8 cellular contexts compared by ENCODE assay signal in genomic region chr13:20191902-20192469, GRCh38. TPM values are rescaled to one million over a fixed set of nuclear protein-coding genes. Genes with fewer than 3 reads are reported as not detected.
A peak's percentile ranks its signal among the peaks of the same experiment; 100 is the strongest.
DNase-seq lines count a peak whose midpoint lies in the region; ATAC-seq and TF ChIP-seq lines count a peak whose summit lies in the region.

No MANE protein-coding gene starts in this region.

- no peak for ATAC-seq in HG03108 (IDR thresholded peaks at IDR 0.05; ENCODE audit: unreplicated experiment)

- H3K4me3 ChIP-seq in GM06990 (replicated peaks; ENCODE audit: low read depth, low read length): peak overlapping the region; percentile 60
- peak overlapping the region; percentile 45 for H3K4me3 ChIP-seq in choroid plexus epithelial cell (ENCODE audit: low read depth, low read length)
- H3K4me3 ChIP-seq in mesenchymal stem cell (ENCODE audit: insufficient read depth in 1 of 2, low read depth in 1 of 2, low read length in 2 of 2): peak overlapping the region; percentile 64 to 79
- no peak overlapping the region for H3K4me3 ChIP-seq in Karpas-422 (ENCODE audit: low read length)

- H4K91ac ChIP-seq in mesenchymal stem cell (ENCODE audit: low read length): no peak overlapping the region

- peaks cover 28% of the 10 kb centered on the region for H3K4me1 ChIP-seq in mesenchymal stem cell (ENCODE audit: control insufficient read depth, insufficient read depth, low read depth, low read length)
- H3K4me1 ChIP-seq in Karpas-422 (ENCODE audit: low read length): peaks cover 39% of the 10 kb centered on the region

- no peak overlapping the region for H3K27ac Mint-ChIP-seq in type B pancreatic cell

- H3K79me1 ChIP-seq in mesenchymal stem cell (replicated peaks; ENCODE audit: low read length, poor library complexity, severe bottlenecking): no peaks in the 10 kb centered on the region

- H2BK5ac ChIP-seq in mesenchymal stem cell (ENCODE audit: low read depth, low read length, poor library complexity, severe bottlenecking): no peak overlapping the region

- H2BK15ac ChIP-seq in mesenchymal stem cell (ENCODE audit: low read depth, poor library complexity, severe bottlenecking): no peak overlapping the region

- no peaks in the 10 kb centered on the region for H3K79me2 ChIP-seq in Karpas-422 (ENCODE audit: low read length)

- H2AK5ac ChIP-seq in mesenchymal stem cell (ENCODE audit: low read length, severe bottlenecking): no peak overlapping the region

- no peak overlapping the region for H3K18ac ChIP-seq in mesenchymal stem cell (ENCODE audit: low read depth in 1 of 2, low read length in 2 of 2)

- no peak overlapping the region for H2BK12ac ChIP-seq in mesenchymal stem cell (ENCODE audit: low read length in 2 of 2)

- no peaks in the 10 kb centered on the region for H3K9me3 Mint-ChIP-seq in type B pancreatic cell

- H4K20me1 ChIP-seq in Karpas-422 (ENCODE audit: insufficient read depth, low read depth, low read length): no peaks in the 10 kb centered on the region

- H3K9ac ChIP-seq in mesenchymal stem cell (ENCODE audit: low read length) (peak overlapping the region; percentile 61), Karpas-422 (ENCODE audit: low read length) (no peak overlapping the region)

- H3K4me3 Mint-ChIP-seq in type B pancreatic cell: peak overlapping the region; percentile 86

- H3K27me3 ChIP-seq in GM06990 (replicated peaks; ENCODE audit: control insufficient read depth, insufficient read depth, low read length) (no peaks in the 10 kb centered on the region), mesenchymal stem cell (ENCODE audit: control insufficient read depth in 1 of 2, insufficient read depth in 1 of 2, low read length in 2 of 2) (peaks cover 31 to 32% of the 10 kb centered on the region in 2 experiments), Karpas-422 (ENCODE audit: low read length) (no peaks in the 10 kb centered on the region)

- WGBS in mesenchymal stem cell: 16% methylated on average over 36 of the region's 36 CpGs

- H3K4me1 Mint-ChIP-seq in type B pancreatic cell (ENCODE audit: unreplicated experiment): peaks cover 9% of the 10 kb centered on the region

- no peaks in the 10 kb centered on the region for H3K36me3 ChIP-seq in GM06990 (ENCODE audit: control insufficient read depth, insufficient read depth, low read length)
- peaks cover 0 to 5% of the 10 kb centered on the region in 2 experiments for H3K36me3 ChIP-seq in mesenchymal stem cell (ENCODE audit: control insufficient read depth in 1 of 2, insufficient read depth in 2 of 2, low read depth in 1 of 2, low read length in 2 of 2)
- no peaks in the 10 kb centered on the region for H3K36me3 ChIP-seq in Karpas-422 (ENCODE audit: insufficient read depth, low read length)

- H3K4ac ChIP-seq in mesenchymal stem cell (ENCODE audit: low read depth in 1 of 2, low read length in 2 of 2): no peak overlapping the region

- TF ChIP-seq CTCF in GM06990 (IDR thresholded peaks at IDR 0.05; ENCODE audit: insufficient read depth, low read length, poor library complexity, severe bottlenecking): peak; percentile 7
- TF ChIP-seq CTCF in choroid plexus epithelial cell (conservative IDR thresholded peaks at IDR 0.05; ENCODE audit: low read depth, low read length): no peak
- TF ChIP-seq CTCF in type B pancreatic cell (conservative IDR thresholded peaks at IDR 0.05): no peak

- DNase-seq in GM06990 (ENCODE audit: extremely low read depth, insufficient read length): no peak
- DNase-seq in NOMO-1 (lab: John Stamatoyannopoulos, UW; ENCODE audit: unreplicated experiment in 2 of 2): peak; percentile 45 to 58
- peak; percentile 31 for DNase-seq in choroid plexus epithelial cell (ENCODE audit: low read depth)
- peak; percentile 24 for DNase-seq in mesenchymal stem cell
- no peak for DNase-seq in type B pancreatic cell (ENCODE audit: extremely low spot score, unreplicated experiment)
- no peak for DNase-seq in Karpas-422
- no peak for DNase-seq in NCI-H1105 treated with DMSO at 0.1 percent for 48 hours (lab: John Stamatoyannopoulos, UW)

- peaks cover 5% of the 10 kb centered on the region for H3K36me3 Mint-ChIP-seq in type B pancreatic cell

- peaks cover 80% of the 10 kb centered on the region for H3K27me3 Mint-ChIP-seq in type B pancreatic cell

- H4K8ac ChIP-seq in mesenchymal stem cell (ENCODE audit: low read length): no peak overlapping the region

- no peaks in the 10 kb centered on the region for H3K9me2 ChIP-seq in Karpas-422 (replicated peaks; ENCODE audit: insufficient read depth, low read length)

- H3K23ac ChIP-seq in mesenchymal stem cell (ENCODE audit: low read length in 2 of 2): peak overlapping the region in 1 of 2 experiments; percentile 63

- peak overlapping the region; percentile 96 for H3K4me2 ChIP-seq in mesenchymal stem cell (ENCODE audit: low read length, poor library complexity, severe bottlenecking)
- H3K4me2 ChIP-seq in Karpas-422 (ENCODE audit: low read depth, low read length, poor library complexity, severe bottlenecking): no peak overlapping the region

- H3K27ac ChIP-seq in mesenchymal stem cell (ENCODE audit: low read length, poor library complexity, severe bottlenecking) (no peak overlapping the region), Karpas-422 (ENCODE audit: low read length) (no peak overlapping the region)

- H2BK120ac ChIP-seq in mesenchymal stem cell (ENCODE audit: low read depth, low read length): no peak overlapping the region

- no peak overlapping the region for H3K14ac ChIP-seq in mesenchymal stem cell (ENCODE audit: low read length in 2 of 2)

- H3K9me3 ChIP-seq in mesenchymal stem cell (ENCODE audit: control insufficient read depth, low read length): no peaks in the 10 kb centered on the region
- no peaks in the 10 kb centered on the region for H3K9me3 ChIP-seq in Karpas-422 (ENCODE audit: low read length)

- H2AFZ ChIP-seq in mesenchymal stem cell (ENCODE audit: low read depth, low read length): no peak overlapping the region
- H2AFZ ChIP-seq in Karpas-422 (ENCODE audit: low read length): no peak overlapping the region

RNA-seq across cellular contexts. Expression of gene GJB2, which starts 0.8 kb away (rescaled TPM):
- polyA plus RNA-seq in mesenchymal stem cell (2013, experiment 1 of 2): 0.01 TPM
- 0.01 TPM for polyA plus RNA-seq in mesenchymal stem cell (2013, experiment 2 of 2)
- total RNA-seq in type B pancreatic cell (ENCODE audit: low replicate concordance): 14.3 and 17.0 TPM in 2 replicates
- total RNA-seq in Karpas-422 (2014; rRNA removed; shearing (Covaris generic); ENCODE audit: low replicate concordance): not detected in 2 replicates

RNA-seq across cellular contexts. Expression of gene GJA3, which starts 31.1 kb away (rescaled TPM):
- polyA plus RNA-seq in mesenchymal stem cell (2013, experiment 1 of 2): 0.03 TPM
- polyA plus RNA-seq in mesenchymal stem cell (2013, experiment 2 of 2): 0.03 TPM
- 0.31 and 0.60 TPM in 2 replicates for total RNA-seq in type B pancreatic cell (ENCODE audit: low replicate concordance)
- 5.0 and 5.8 TPM in 2 replicates for total RNA-seq in Karpas-422 (2014; rRNA removed; shearing (Covaris generic); ENCODE audit: low replicate concordance)

RNA-seq across cellular contexts. Expression of gene GJB6, which starts 40.1 kb away (rescaled TPM):
- not detected for polyA plus RNA-seq in mesenchymal stem cell (2013, experiment 1 of 2)
- not detected for polyA plus RNA-seq in mesenchymal stem cell (2013, experiment 2 of 2)
- 7.7 and 14.8 TPM in 2 replicates for total RNA-seq in type B pancreatic cell (ENCODE audit: low replicate concordance)
- not detected in 2 replicates for total RNA-seq in Karpas-422 (2014; rRNA removed; shearing (Covaris generic); ENCODE audit: low replicate concordance)

Comparison
In these comparisons a context has a peak if more than half of its experiments do, and no peak if none do; other contexts are left out.
1. DNase-seq: peak in NOMO-1 (2 of 2), choroid plexus epithelial cell (single experiment) and mesenchymal stem cell (single experiment); none in GM06990 (single experiment), type B pancreatic cell (single experiment), Karpas-422 (single experiment) and NCI-H1105 treated with DMSO at 0.1 percent for 48 hours (single experiment).
2. RNA of gene GJB2, which starts 0.8 kb away (total RNA-seq): 14.3 to 17.0 TPM in type B pancreatic cell; not detected in Karpas-422; every median in the first group is over 10 times any median in the second.